8 cellular contexts compared by ENCODE assay signal in the genomic region with DNA sequence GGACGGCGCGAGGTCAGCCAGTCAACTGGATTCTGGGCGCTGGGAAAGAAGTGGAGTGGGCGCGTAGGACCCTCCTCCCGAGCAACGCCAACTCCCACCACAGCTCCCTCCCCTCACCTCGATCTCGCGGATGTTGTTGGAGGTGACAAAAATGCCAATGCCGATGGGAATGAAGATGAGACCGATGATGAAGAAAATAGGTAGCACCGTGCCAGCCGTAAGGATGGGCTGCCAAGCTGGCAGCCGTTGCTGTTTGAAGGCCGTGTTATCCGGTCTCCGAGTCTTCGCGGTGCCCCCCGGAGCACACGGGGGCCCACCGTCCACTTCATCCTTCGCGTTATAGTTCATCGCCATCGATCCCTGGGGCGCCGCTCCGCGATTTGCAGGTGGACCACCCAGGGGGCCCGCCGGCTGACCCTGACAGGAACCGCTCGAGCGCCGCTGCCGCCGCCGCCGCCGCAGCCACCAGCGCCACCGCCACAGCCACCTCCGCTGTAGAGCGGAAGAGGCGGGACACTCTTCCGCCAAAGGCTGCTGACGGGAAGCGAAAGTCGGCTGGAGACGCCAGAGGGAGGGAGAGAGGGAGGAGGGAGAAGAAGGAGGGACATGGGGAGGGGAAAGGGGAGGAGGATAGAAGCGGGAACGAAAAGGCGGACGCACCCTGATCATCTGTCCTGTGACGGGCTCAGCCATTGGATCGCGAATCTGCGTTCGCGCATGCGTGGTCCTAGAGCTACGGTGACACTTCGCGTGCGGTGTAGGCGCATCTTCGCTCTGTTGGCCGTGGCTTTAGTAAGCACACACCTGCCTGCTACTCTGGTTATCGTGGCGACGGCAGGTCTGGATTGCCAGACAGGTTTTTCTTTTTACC. TPM values are rescaled to one million over a fixed set of nuclear protein-coding genes. Genes with fewer than 3 reads are reported as not detected.
DNase-seq lines count a peak whose midpoint lies in the region; ATAC-seq and TF ChIP-seq lines count a peak whose summit lies in the region.

A gene (minus strand): TSS at position 508 of the 871 bp plus-strand sequence. CDS start 154 bp downstream, at position 354.

- H3K36me3 Mint-ChIP-seq in H9 (ENCODE audit: insufficient read depth in 1 of 3, low read depth in 3 of 3) (peaks cover 0 to 4% (median 2%) of the 10 kb centered on the region in 3 experiments; a peak in 2 of 7 replicates), natural killer cell (no peaks in the 10 kb centered on the region)

- H3K9ac ChIP-seq in ES-I3 (ENCODE audit: low read depth, low read length) = peak within 1 kb of the TSS; percentile 69
- peak within 1 kb of the TSS; percentile 87 for H3K9ac ChIP-seq in H9 (ENCODE audit: extremely low read depth, insufficient read length, low read length)

- H2AK5ac ChIP-seq in H9 (ENCODE audit: insufficient read length, low read length) = no peak within 1 kb of the TSS

- H4K20me1 ChIP-seq in H9 (ENCODE audit: control insufficient read depth, insufficient read depth, insufficient read length) = no peaks in the 10 kb centered on the region

- no peak within 1 kb of the TSS for H2AFZ ChIP-seq in H9 (ENCODE audit: low read length)

- H3K23me2 ChIP-seq in H9 (ENCODE audit: insufficient read length, low read depth, low read length, poor library complexity, severe bottlenecking) = no peaks in the 10 kb centered on the region

- intact Hi-C loops in natural killer cell (cut with micrococcal nuclease) = loop anchor here (1.0 to 2.0 kb wide), 4 partner anchors 16 to 1630 kb away; a partner anchor contains a TSS

- no peak within 1 kb of the TSS for H3K23ac ChIP-seq in H9 (ENCODE audit: insufficient read length, low read depth, low read length)

- peak; percentile 99 for DNase-seq in H9
- DNase-seq in M059J (ENCODE audit: low read depth) = peak; percentile 100
- DNase-seq in activated T-helper 9 cell treated with anti-CD3 and anti-CD28 coated beads, Interleukin-2, amount 50 U/mL, for 16 hours (ENCODE audit: low read depth) = peak; percentile 94
- peak; percentile 100 for DNase-seq in fibroblast of pulmonary artery (ENCODE audit: low read depth)
- DNase-seq in natural killer cell = peak; percentile 87
- peak; percentile 97 for DNase-seq in stimulated activated naive CD4-positive, alpha-beta T cell treated with Interleukin-2 at 50 U/mL for 16 hours (lab: John Stamatoyannopoulos, UW)

- H3K79me1 ChIP-seq in H9 (ENCODE audit: insufficient read depth, low read depth, low read length, poor library complexity, severe bottlenecking) = no peaks in the 10 kb centered on the region

- H3K9me3 ChIP-seq in ES-I3 (ENCODE audit: control insufficient read depth, insufficient read depth, low read length) (no peaks in the 10 kb centered on the region), H9 (ENCODE audit: control insufficient read depth, low read depth, low read length) (no peaks in the 10 kb centered on the region)

- no CpG with 5 or more reads among the region's 74 CpGs for WGBS in H9 (ENCODE audit: extremely low coverage, insufficient read length, low lambda C conversion rate)

- H3K4me3 ChIP-seq in fibroblast of pulmonary artery (replicated peaks; ENCODE audit: low read depth, low read length) = peak within 1 kb of the TSS; percentile 98

- peak within 1 kb of the TSS; percentile 92 for H3K4me2 ChIP-seq in H9 (ENCODE audit: insufficient read depth, insufficient read length, low read length)

- H3K27ac Mint-ChIP-seq in H9 (no peak within 1 kb of the TSS), natural killer cell (no peak within 1 kb of the TSS)

- no peak within 1 kb of the TSS for H2BK15ac ChIP-seq in H9 (ENCODE audit: low read depth, low read length)

- no peak within 1 kb of the TSS for H3T11ph ChIP-seq in H9 (ENCODE audit: low read length)

- no peak within 1 kb of the TSS for H3K56ac ChIP-seq in H9 (ENCODE audit: insufficient read length, low read depth, low read length)

- peak; percentile 86 to 97 (median 89) for ATAC-seq in natural killer cell

- H3K9me3 Mint-ChIP-seq in H9 (no peaks in the 10 kb centered on the region), natural killer cell (no peaks in the 10 kb centered on the region)

- peaks cover 7% of the 10 kb centered on the region; the same call in 1 of the 2 replicates for H3K4me1 ChIP-seq in ES-I3 (ENCODE audit: insufficient read depth, low read length)
- 0 out of 2 replicates have a peak, but pooled peaks cover 1% of the 10 kb centered on the region for H3K4me1 ChIP-seq in H9 (ENCODE audit: insufficient read depth, low read length)

- H3K18ac ChIP-seq in H9 (ENCODE audit: insufficient read length, low read depth, low read length) = no peak within 1 kb of the TSS

- H2BK20ac ChIP-seq in H9 (ENCODE audit: low read depth, low read length, poor library complexity, severe bottlenecking) = no peak within 1 kb of the TSS

- H2BK5ac ChIP-seq in H9 (ENCODE audit: insufficient read length, low read length) = no peak within 1 kb of the TSS

- peak within 1 kb of the TSS; percentile 70 for H3K14ac ChIP-seq in H9 (ENCODE audit: insufficient read depth, low read length)

- no peak for TF ChIP-seq CTCF in H9 (conservative IDR thresholded peaks at IDR 0.05)
- no peak for TF ChIP-seq CTCF in fibroblast of pulmonary artery (IDR thresholded peaks at IDR 0.05; ENCODE audit: low read length, missing control alignments)
- TF ChIP-seq CTCF in natural killer cell (IDR thresholded peaks at IDR 0.05) = no peak

- TF ChIP-seq POLR2A in Raji (IDR thresholded peaks at IDR 0.05; ENCODE audit: insufficient read depth, low read depth, low read length) = peak; percentile 100

- H4K5ac ChIP-seq in H9 (ENCODE audit: insufficient read length, low read depth, low read length) = no peak within 1 kb of the TSS

- H3K27me3 ChIP-seq in H9 (ENCODE audit: insufficient read depth, low read length) = no peaks in the 10 kb centered on the region

- H3K27me3 Mint-ChIP-seq in H9 (ENCODE audit: low read depth) (no peaks in the 10 kb centered on the region), natural killer cell (ENCODE audit: low read depth in 2 of 2) (no peaks in the 10 kb centered on the region)

- H4K8ac ChIP-seq in H9 (replicated peaks; ENCODE audit: insufficient read length, low read depth, low read length) = no peak within 1 kb of the TSS

- no peak within 1 kb of the TSS for H4K91ac ChIP-seq in H9 (ENCODE audit: insufficient read length, low read depth, low read length)

- no peak within 1 kb of the TSS for H3K27ac ChIP-seq in H9 (ENCODE audit: insufficient read length, low read depth, low read length)

- H2BK12ac ChIP-seq in H9 (ENCODE audit: insufficient read length, low read depth, low read length) = no peak within 1 kb of the TSS

- H3K36me3 ChIP-seq in ES-I3 (ENCODE audit: insufficient read depth, low read length) = no peaks in the 10 kb centered on the region

- H3K4me1 Mint-ChIP-seq in H9 = peaks cover 33 to 37% of the 10 kb centered on the region in 2 experiments
- H3K4me1 Mint-ChIP-seq in natural killer cell = peaks cover 24 to 25% of the 10 kb centered on the region in 2 donors

- H3K4me3 Mint-ChIP-seq in H9 (no peak within 1 kb of the TSS), natural killer cell (no peak within 1 kb of the TSS)

- H2BK120ac ChIP-seq in H9 (ENCODE audit: low read depth, low read length, poor library complexity, severe bottlenecking) = no peak within 1 kb of the TSS

- peaks cover 13% of the 10 kb centered on the region; the same call in 1 of the 2 replicates for H3K79me2 ChIP-seq in H9 (ENCODE audit: insufficient read depth, low read length)

- no peak within 1 kb of the TSS for H3K4ac ChIP-seq in H9 (ENCODE audit: low read depth, low read length)

RNA-seq across cellular contexts. Expression of the gene that starts here (rescaled TPM):
- 63.0 and 65.2 TPM in 2 replicates for total RNA-seq in H9 (2021)
- 159 and 198 TPM in 2 replicates for total RNA-seq in M059J (2014; rRNA removed; shearing (Covaris generic))
- total RNA-seq in natural killer cell = 10 to 100 TPM; 43.8 to 72.0 (median 60.7) TPM
